ENCODE assay signal across 8 cellular contexts in the genomic region with DNA sequence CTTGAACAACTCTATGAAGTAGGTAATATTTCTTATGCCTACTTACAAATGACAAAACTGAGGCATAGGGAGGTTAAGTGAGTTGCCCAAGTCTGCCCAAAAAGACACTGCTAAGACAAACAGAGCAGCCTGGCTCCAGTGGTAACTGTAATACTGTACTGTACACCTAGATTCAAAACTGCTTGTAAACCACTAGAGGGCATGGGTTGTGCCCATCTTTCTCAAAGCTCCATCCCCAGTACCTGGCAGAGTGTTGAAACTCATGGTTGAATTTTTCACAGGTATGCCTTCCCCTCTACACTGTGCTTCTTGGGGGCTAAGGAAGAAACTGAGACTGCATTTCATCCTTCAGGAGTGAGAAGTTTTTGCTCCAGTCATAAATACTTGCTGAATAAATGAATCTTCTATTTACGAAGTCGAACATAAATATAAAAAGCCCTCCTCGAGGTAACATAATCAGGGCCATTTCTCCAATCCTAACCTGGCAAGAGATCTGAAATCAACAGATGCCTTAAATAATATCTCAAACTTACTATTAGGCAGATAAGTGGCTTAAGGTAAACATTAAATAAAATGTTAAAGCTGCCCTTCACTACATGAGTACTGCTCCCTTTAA. TPM values are rescaled to one million over a fixed set of nuclear protein-coding genes. Genes with fewer than 3 reads are reported as not detected.
DNase-seq lines count a peak whose midpoint lies in the region; ATAC-seq and TF ChIP-seq lines count a peak whose summit lies in the region.

No MANE protein-coding gene starts in this region.

- H3K36me3 Mint-ChIP-seq in activated CD8-positive, alpha-beta T cell treated with anti-CD3 and anti-CD28 coated beads, Interleukin-2, amount 10 ng/mL, durations not matched to agents 7 days and 5 days (ENCODE audit: low read depth) = peaks cover 14% of the 10 kb centered on the region
- H3K36me3 Mint-ChIP-seq in nephron (ENCODE audit: low read depth) = peaks cover 33% of the 10 kb centered on the region

- H3K27me3 Mint-ChIP-seq in activated CD8-positive, alpha-beta T cell treated with anti-CD3 and anti-CD28 coated beads, Interleukin-2, amount 10 ng/mL, durations not matched to agents 7 days and 5 days (ENCODE audit: low read depth) = peaks cover 3% of the 10 kb centered on the region
- H3K27me3 Mint-ChIP-seq in nephron (ENCODE audit: low read depth) = no peaks in the 10 kb centered on the region

- POLR2A ChIA-PET in activated CD8-positive, alpha-beta T cell treated with anti-CD3 and anti-CD28 coated beads, Interleukin-2, amount 10 ng/mL, durations not matched to agents 7 days and 5 days (lab: Charles Lee) = no interaction called here

- ATAC-seq in HG03378 (IDR thresholded peaks at IDR 0.05; ENCODE audit: unreplicated experiment) = peak; percentile 68
- ATAC-seq in activated CD8-positive, alpha-beta T cell treated with anti-CD3 and anti-CD28 coated beads, Interleukin-2, amount 10 ng/mL, durations not matched to agents 7 days and 5 days = peak; percentile 59
- ATAC-seq in GM21423 (IDR thresholded peaks at IDR 0.05; ENCODE audit: unreplicated experiment) = no peak

- H3K4me3 Mint-ChIP-seq in activated CD8-positive, alpha-beta T cell treated with anti-CD3 and anti-CD28 coated beads, Interleukin-2, amount 10 ng/mL, durations not matched to agents 7 days and 5 days = peak overlapping the region; percentile 91
- H3K4me3 Mint-ChIP-seq in nephron = peak overlapping the region; percentile 98 to 99 (median 99)

- peaks cover 51% of the 10 kb centered on the region for H3K4me1 Mint-ChIP-seq in activated CD8-positive, alpha-beta T cell treated with anti-CD3 and anti-CD28 coated beads, Interleukin-2, amount 10 ng/mL, durations not matched to agents 7 days and 5 days (ENCODE audit: low read depth)
- H3K4me1 Mint-ChIP-seq in nephron = peaks cover 39% of the 10 kb centered on the region

- peak; percentile 52 to 69 (median 61) for TF ChIP-seq CTCF in nephron (IDR thresholded peaks at IDR 0.05; ENCODE audit: unreplicated experiment in 3 of 3)

- CTCF ChIA-PET in activated CD8-positive, alpha-beta T cell treated with anti-CD3 and anti-CD28 coated beads, Interleukin-2, amount 10 ng/mL, durations not matched to agents 7 days and 5 days (lab: Charles Lee) = interaction anchor here (0.8 to 1.4 kb wide), 5 partner anchors 9 to 273 kb away, joined by 3 to 4 read pairs (median 3); no protein-coding TSS in a partner anchor

- peak; percentile 33 for DNase-seq in activated naive CD4-positive, alpha-beta T cell treated with Interleukin-2 at 50 U/mL for 16 hours
- no peak for DNase-seq in activated naive CD4-positive, alpha-beta T cell (lab: John Stamatoyannopoulos, UW)
- DNase-seq in NCI-H524 treated with DMSO at 0.1 percent for 48 hours (lab: John Stamatoyannopoulos, UW) (peak; percentile 31), fibroblast of gingiva (ENCODE audit: low read depth) (peak; percentile 45)
- DNase-seq in activated CD8-positive, alpha-beta T cell treated with anti-CD3 and anti-CD28 coated beads, Interleukin-2, amount 10 ng/mL, durations not matched to agents 7 days and 5 days = peak; percentile 52

- H3K27ac Mint-ChIP-seq in activated CD8-positive, alpha-beta T cell treated with anti-CD3 and anti-CD28 coated beads, Interleukin-2, amount 10 ng/mL, durations not matched to agents 7 days and 5 days = no peak overlapping the region
- H3K27ac Mint-ChIP-seq in nephron = peak overlapping the region; percentile 99 to 100 (median 99)

- no peaks in the 10 kb centered on the region for H3K9me3 Mint-ChIP-seq in activated CD8-positive, alpha-beta T cell treated with anti-CD3 and anti-CD28 coated beads, Interleukin-2, amount 10 ng/mL, durations not matched to agents 7 days and 5 days (ENCODE audit: insufficient read depth)
- no peaks in the 10 kb centered on the region for H3K9me3 Mint-ChIP-seq in nephron

RNA-seq across cellular contexts. Expression of gene PPP4R1, which starts 2.0 kb away (rescaled TPM):
- 10 to 100 TPM; 42.2 to 42.9 TPM for total RNA-seq in activated CD8-positive, alpha-beta T cell treated with anti-CD3 and anti-CD28 coated beads, Interleukin-2, amount 10 ng/mL, durations not matched to agents 7 days and 5 days

Comparison
In these comparisons a context has a peak if more than half of its experiments do, and no peak if none do; other contexts are left out.
1. DNase-seq: peak in activated naive CD4-positive, alpha-beta T cell treated with Interleukin-2 at 50 U/mL for 16 hours (single experiment), NCI-H524 treated with DMSO at 0.1 percent for 48 hours (single experiment), activated CD8-positive, alpha-beta T cell treated with anti-CD3 and anti-CD28 coated beads, Interleukin-2, amount 10 ng/mL, durations not matched to agents 7 days and 5 days (single experiment) and fibroblast of gingiva (single experiment); none in activated naive CD4-positive, alpha-beta T cell (0 of 4).